In genomic region chr19:23561341-23561740, GRCh38 we compare ENCODE assay signal across 19 cellular contexts.
DNase-seq lines count a peak whose midpoint lies in the region; TF ChIP-seq lines count a peak whose summit lies in the region.
"Had no signal": no experiment of that assay in that cellular context is flagged by ENCODE, and none has a peak within 500 bp of the region (broad histone marks: within the 10 kb centered on the region; RNA-seq: fewer than 3 reads in every experiment).

No MANE protein-coding gene starts in this region.

- peaks cover 0 to 3% of the 10 kb centered on the region in 2 donors for H3K9me3 ChIP-seq in breast epithelium
- H3K9me3 ChIP-seq: BE2C had no signal

- H3K27ac Mint-ChIP-seq in MCF 10A (ENCODE audit: low read depth, unreplicated experiment), result no peak overlapping the region
- H3K27ac Mint-ChIP-seq: CD14-positive monocyte; CD4-positive, alpha-beta T cell; CD8-positive, alpha-beta memory T cell; GM23338; H9 had no signal

- H3K36me3 ChIP-seq in breast epithelium, result no peaks in the 10 kb centered on the region
- H3K36me3 ChIP-seq: BE2C; BLaER1 treated with 17β-estradiol and CSF1 and Interleukin-3, amounts not matched to agents 10 nM and 100 nM had no signal

- H3K4me1 ChIP-seq in breast epithelium, result no peaks in the 10 kb centered on the region
- H3K4me1 ChIP-seq: BE2C; BLaER1 treated with 17β-estradiol and CSF1 and Interleukin-3, amounts not matched to agents 10 nM and 100 nM had no signal

- H3K4me3 Mint-ChIP-seq in MCF 10A (ENCODE audit: unreplicated experiment), result no peak overlapping the region
- H3K4me3 Mint-ChIP-seq: CD14-positive monocyte; CD4-positive, alpha-beta T cell; CD8-positive, alpha-beta memory T cell; GM23338; H9 had no signal

- no peak for TF ChIP-seq POLR2A in breast epithelium (IDR thresholded peaks at IDR 0.05)

- H3K4me3 ChIP-seq in breast epithelium (no peak overlapping the region), epithelial cell of esophagus (ENCODE audit: low read length) (no peak overlapping the region)
- H3K4me3 ChIP-seq: BLaER1 treated with 17β-estradiol and CSF1 and Interleukin-3, amounts not matched to agents 10 nM and 100 nM; GM23338 had no signal

- DNase-seq in MCF 10A (ENCODE audit: unreplicated experiment) (peak; percentile 85), breast epithelium (ENCODE audit: low spot score in 2 of 2) (no peak), RPMI7951 (ENCODE audit: low read depth) (peak; percentile 36), epithelial cell of esophagus (ENCODE audit: low read depth) (peak; percentile 38), globus pallidus (ENCODE audit: low spot score) (no peak), dedifferentiated amniotic fluid mesenchymal stem cell (ENCODE audit: extremely low spot score) (no peak)
- DNase-seq: AML-193; BE2C; CD4-positive, alpha-beta T cell; CD8-positive, alpha-beta memory T cell; DMS 273 treated with DMSO at 0.1 percent for 48 hours; DMS53; DMS79 treated with DMSO at 0.1 percent for 48 hours; GF-D8; H9 had no signal

- POLR2A ChIA-PET in MCF 10A (lab: Yijun Ruan, JAX), result no interaction called here

- no peak overlapping the region for H3K27ac ChIP-seq in breast epithelium
- H3K27ac ChIP-seq: 22Rv1; BLaER1 treated with 17β-estradiol and CSF1 and Interleukin-3, amounts not matched to agents 10 nM and 100 nM had no signal

- H3K4me1 Mint-ChIP-seq in MCF 10A (ENCODE audit: insufficient read depth, unreplicated experiment), result no peaks in the 10 kb centered on the region
- H3K4me1 Mint-ChIP-seq: CD14-positive monocyte; CD8-positive, alpha-beta memory T cell; GM23338; H9 had no signal

- intact Hi-C loops in MCF 10A (cut with micrococcal nuclease), result no loop called here
- intact Hi-C loops in breast epithelium (cut with DNase I; ENCODE audit: low total_unique reads), result no loop called here

- peaks cover 36% of the 10 kb centered on the region for H3K9me3 Mint-ChIP-seq in MCF 10A (ENCODE audit: unreplicated experiment)

- CTCF ChIA-PET in MCF 10A (lab: Yijun Ruan, JAX), result no interaction called here

- H3K27me3 ChIP-seq in breast epithelium, result no peaks in the 10 kb centered on the region
- H3K27me3 ChIP-seq: BE2C; BLaER1 treated with 17β-estradiol and CSF1 and Interleukin-3, amounts not matched to agents 10 nM and 100 nM had no signal

- BruUV-seq in MCF 10A (replicated peaks; lab: Mats Ljungman, UMichigan), result no TSS peak

- no peaks in the 10 kb centered on the region for H3K27me3 Mint-ChIP-seq in MCF 10A (ENCODE audit: insufficient read depth, unreplicated experiment)
- H3K27me3 Mint-ChIP-seq: CD4-positive, alpha-beta T cell had no signal

- peaks cover 5% of the 10 kb centered on the region for H3K36me3 Mint-ChIP-seq in MCF 10A (ENCODE audit: insufficient read depth, unreplicated experiment)
- H3K36me3 Mint-ChIP-seq: CD14-positive monocyte; CD8-positive, alpha-beta memory T cell had no signal

- no peak for TF ChIP-seq CTCF in MCF 10A (IDR thresholded peaks at IDR 0.05; ENCODE audit: unreplicated experiment)
- TF ChIP-seq CTCF in breast epithelium (IDR thresholded peaks at IDR 0.05), result no peak
- no peak for TF ChIP-seq CTCF in epithelial cell of esophagus (IDR thresholded peaks at IDR 0.05; ENCODE audit: insufficient read depth, low read depth, low read length, missing control alignments)

Comparison
In these comparisons a context has a peak if more than half of its experiments do, and no peak if none do; other contexts are left out.
1. DNase-seq: peak in MCF 10A (single experiment), RPMI7951 (single experiment) and epithelial cell of esophagus (single experiment); none in breast epithelium (0 of 2), globus pallidus (single experiment) and dedifferentiated amniotic fluid mesenchymal stem cell (single experiment).